2 cellular contexts compared by ENCODE assay signal in the genomic region with DNA sequence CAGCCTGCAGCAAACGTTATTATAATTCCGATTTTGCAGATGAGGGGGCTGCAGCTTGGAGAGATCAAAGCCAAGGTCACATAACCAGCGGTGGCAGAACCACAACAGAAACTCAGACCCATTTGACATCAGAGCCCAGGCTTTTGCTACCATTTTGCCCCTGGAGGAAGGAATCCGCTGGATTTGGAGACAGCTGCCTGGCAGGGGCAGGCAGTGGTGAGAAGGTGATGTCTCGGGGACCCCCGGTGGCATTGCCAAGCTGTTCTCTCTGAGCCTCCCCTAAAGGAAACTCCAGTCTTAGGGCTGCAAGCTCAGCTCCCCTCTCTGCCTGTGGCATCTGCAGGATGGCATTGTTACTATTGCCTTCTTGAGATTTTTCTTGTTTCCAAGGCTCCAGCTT.
TF ChIP-seq lines count a peak whose summit lies in the region.

No MANE protein-coding gene starts in this region.

TF ChIP-seq in WTC11, 78 proteins besides CTCF, POLR2A, EP300 and RAD21 (continued from another document):
- no peak for TF ChIP-seq GRHL2 (CRISPR knock-in tag; IDR thresholded peaks at IDR 0.05; ENCODE audit: insufficient replicate concordance, severe bottlenecking)
- TF ChIP-seq, protein P1, sequence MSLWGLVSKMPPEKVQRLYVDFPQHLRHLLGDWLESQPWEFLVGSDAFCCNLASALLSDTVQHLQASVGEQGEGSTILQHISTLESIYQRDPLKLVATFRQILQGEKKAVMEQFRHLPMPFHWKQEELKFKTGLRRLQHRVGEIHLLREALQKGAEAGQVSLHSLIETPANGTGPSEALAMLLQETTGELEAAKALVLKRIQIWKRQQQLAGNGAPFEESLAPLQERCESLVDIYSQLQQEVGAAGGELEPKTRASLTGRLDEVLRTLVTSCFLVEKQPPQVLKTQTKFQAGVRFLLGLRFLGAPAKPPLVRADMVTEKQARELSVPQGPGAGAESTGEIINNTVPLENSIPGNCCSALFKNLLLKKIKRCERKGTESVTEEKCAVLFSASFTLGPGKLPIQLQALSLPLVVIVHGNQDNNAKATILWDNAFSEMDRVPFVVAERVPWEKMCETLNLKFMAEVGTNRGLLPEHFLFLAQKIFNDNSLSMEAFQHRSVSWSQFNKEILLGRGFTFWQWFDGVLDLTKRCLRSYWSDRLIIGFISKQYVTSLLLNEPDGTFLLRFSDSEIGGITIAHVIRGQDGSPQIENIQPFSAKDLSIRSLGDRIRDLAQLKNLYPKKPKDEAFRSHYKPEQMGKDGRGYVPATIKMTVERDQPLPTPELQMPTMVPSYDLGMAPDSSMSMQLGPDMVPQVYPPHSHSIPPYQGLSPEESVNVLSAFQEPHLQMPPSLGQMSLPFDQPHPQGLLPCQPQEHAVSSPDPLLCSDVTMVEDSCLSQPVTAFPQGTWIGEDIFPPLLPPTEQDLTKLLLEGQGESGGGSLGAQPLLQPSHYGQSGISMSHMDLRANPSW (CRISPR knock-in tag; conservative IDR thresholded peaks at IDR 0.05; ENCODE audit: low read depth) = no peak
- TF ChIP-seq, protein P2, sequence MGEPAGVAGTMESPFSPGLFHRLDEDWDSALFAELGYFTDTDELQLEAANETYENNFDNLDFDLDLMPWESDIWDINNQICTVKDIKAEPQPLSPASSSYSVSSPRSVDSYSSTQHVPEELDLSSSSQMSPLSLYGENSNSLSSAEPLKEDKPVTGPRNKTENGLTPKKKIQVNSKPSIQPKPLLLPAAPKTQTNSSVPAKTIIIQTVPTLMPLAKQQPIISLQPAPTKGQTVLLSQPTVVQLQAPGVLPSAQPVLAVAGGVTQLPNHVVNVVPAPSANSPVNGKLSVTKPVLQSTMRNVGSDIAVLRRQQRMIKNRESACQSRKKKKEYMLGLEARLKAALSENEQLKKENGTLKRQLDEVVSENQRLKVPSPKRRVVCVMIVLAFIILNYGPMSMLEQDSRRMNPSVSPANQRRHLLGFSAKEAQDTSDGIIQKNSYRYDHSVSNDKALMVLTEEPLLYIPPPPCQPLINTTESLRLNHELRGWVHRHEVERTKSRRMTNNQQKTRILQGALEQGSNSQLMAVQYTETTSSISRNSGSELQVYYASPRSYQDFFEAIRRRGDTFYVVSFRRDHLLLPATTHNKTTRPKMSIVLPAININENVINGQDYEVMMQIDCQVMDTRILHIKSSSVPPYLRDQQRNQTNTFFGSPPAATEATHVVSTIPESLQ (CRISPR knock-in tag; IDR thresholded peaks at IDR 0.05) = no peak
- TF ChIP-seq FOXP1 (CRISPR knock-in tag; IDR thresholded peaks at IDR 0.05; ENCODE audit: borderline replicate concordance) = no peak
- TF ChIP-seq ATF1 (CRISPR knock-in tag; IDR thresholded peaks at IDR 0.05) = no peak

TF ChIP-seq in SK-N-SH, 30 proteins besides CTCF, POLR2A, EP300 and RAD21 (continued from another document):
- TF ChIP-seq, protein P3, sequence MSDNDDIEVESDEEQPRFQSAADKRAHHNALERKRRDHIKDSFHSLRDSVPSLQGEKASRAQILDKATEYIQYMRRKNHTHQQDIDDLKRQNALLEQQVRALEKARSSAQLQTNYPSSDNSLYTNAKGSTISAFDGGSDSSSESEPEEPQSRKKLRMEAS (IDR thresholded peaks at IDR 0.05; ENCODE audit: low read depth) = no peak
- no peak for TF ChIP-seq FOSL2 (IDR thresholded peaks at IDR 0.05; ENCODE audit: borderline replicate concordance, low read depth)
- TF ChIP-seq, protein P4, sequence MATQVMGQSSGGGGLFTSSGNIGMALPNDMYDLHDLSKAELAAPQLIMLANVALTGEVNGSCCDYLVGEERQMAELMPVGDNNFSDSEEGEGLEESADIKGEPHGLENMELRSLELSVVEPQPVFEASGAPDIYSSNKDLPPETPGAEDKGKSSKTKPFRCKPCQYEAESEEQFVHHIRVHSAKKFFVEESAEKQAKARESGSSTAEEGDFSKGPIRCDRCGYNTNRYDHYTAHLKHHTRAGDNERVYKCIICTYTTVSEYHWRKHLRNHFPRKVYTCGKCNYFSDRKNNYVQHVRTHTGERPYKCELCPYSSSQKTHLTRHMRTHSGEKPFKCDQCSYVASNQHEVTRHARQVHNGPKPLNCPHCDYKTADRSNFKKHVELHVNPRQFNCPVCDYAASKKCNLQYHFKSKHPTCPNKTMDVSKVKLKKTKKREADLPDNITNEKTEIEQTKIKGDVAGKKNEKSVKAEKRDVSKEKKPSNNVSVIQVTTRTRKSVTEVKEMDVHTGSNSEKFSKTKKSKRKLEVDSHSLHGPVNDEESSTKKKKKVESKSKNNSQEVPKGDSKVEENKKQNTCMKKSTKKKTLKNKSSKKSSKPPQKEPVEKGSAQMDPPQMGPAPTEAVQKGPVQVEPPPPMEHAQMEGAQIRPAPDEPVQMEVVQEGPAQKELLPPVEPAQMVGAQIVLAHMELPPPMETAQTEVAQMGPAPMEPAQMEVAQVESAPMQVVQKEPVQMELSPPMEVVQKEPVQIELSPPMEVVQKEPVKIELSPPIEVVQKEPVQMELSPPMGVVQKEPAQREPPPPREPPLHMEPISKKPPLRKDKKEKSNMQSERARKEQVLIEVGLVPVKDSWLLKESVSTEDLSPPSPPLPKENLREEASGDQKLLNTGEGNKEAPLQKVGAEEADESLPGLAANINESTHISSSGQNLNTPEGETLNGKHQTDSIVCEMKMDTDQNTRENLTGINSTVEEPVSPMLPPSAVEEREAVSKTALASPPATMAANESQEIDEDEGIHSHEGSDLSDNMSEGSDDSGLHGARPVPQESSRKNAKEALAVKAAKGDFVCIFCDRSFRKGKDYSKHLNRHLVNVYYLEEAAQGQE (IDR thresholded peaks at IDR 0.05; ENCODE audit: low read depth, low read length) = no peak
- TF ChIP-seq MEF2A (IDR thresholded peaks at IDR 0.05; ENCODE audit: borderline replicate concordance, low read depth) = no peak
- TF ChIP-seq FOXM1 (IDR thresholded peaks at IDR 0.05; ENCODE audit: low read depth) = no peak
- TF ChIP-seq EZH2phosphoT487 (IDR thresholded peaks at IDR 0.05; ENCODE audit: borderline replicate concordance, low read depth) = no peak
- TF ChIP-seq RCOR1 (IDR thresholded peaks at IDR 0.05; ENCODE audit: low read length) = no peak
- TF ChIP-seq MXI1 (IDR thresholded peaks at IDR 0.05; ENCODE audit: low read depth, low read length) = no peak
- no peak for TF ChIP-seq SMC3 (IDR thresholded peaks at IDR 0.05; ENCODE audit: low read depth, low read length)
- TF ChIP-seq CHD2 (IDR thresholded peaks at IDR 0.05; ENCODE audit: low read length, partially characterized antibody) = no peak
